Comparison of ENCODE assay signal across 8 cellular contexts in genomic region chr19:33064117-33064777, GRCh38. TPM values are rescaled to one million over a fixed set of nuclear protein-coding genes. Genes with fewer than 3 reads are reported as not detected.
A peak's percentile ranks its signal among the peaks of the same experiment; 100 is the strongest.
DNase-seq lines count a peak whose midpoint lies in the region; ATAC-seq and TF ChIP-seq lines count a peak whose summit lies in the region.

No MANE protein-coding gene starts in this region.

- H3K36me3 ChIP-seq in mucosa of rectum (ENCODE audit: control insufficient read depth in 2 of 2, insufficient read depth in 2 of 2, low read length in 2 of 2) (no peaks in the 10 kb centered on the region), upper lobe of right lung (no peaks in the 10 kb centered on the region)

- H3K9me3 Mint-ChIP-seq in dendritic cell treated with granulocyte-macrophage colony-stimulating factor and Interleukin-4, amounts not matched to agents 40 ng/mL and 50 ng/mL, for 4 days = no peaks in the 10 kb centered on the region

- peak overlapping the region; percentile 17 for H3K4me3 Mint-ChIP-seq in dendritic cell treated with granulocyte-macrophage colony-stimulating factor and Interleukin-4, amounts not matched to agents 40 ng/mL and 50 ng/mL, for 4 days

- H3K27ac Mint-ChIP-seq in dendritic cell treated with granulocyte-macrophage colony-stimulating factor and Interleukin-4, amounts not matched to agents 40 ng/mL and 50 ng/mL, for 4 days = no peak overlapping the region

- TF ChIP-seq CTCF in upper lobe of right lung (IDR thresholded peaks at IDR 0.05) = no peak

- peak; percentile 70 for DNase-seq in activated effector memory CD4-positive, alpha-beta T cell treated with anti-CD3 and anti-CD28 coated beads, Interleukin-2, amount 50 U/mL, for 16 hours
- no peak for DNase-seq in activated effector memory CD4-positive, alpha-beta T cell treated with Interleukin-2 at 50 U/mL for 16 hours
- DNase-seq in SW480 (ENCODE audit: low spot score) = peak; percentile 66
- peak; percentile 83 for DNase-seq in upper lobe of right lung

- H3K9ac ChIP-seq in mucosa of rectum (ENCODE audit: low read depth in 1 of 2, low read length in 2 of 2) = peak overlapping the region; percentile 79 to 91

- intact Hi-C loops in dendritic cell treated with granulocyte-macrophage colony-stimulating factor and Interleukin-4, amounts not matched to agents 40 ng/mL and 50 ng/mL, for 4 days (cut with micrococcal nuclease) = no loop called here
- intact Hi-C loops in upper lobe of right lung (cut with DNase I) = no loop called here

- no peaks in the 10 kb centered on the region for H3K4me1 Mint-ChIP-seq in dendritic cell treated with granulocyte-macrophage colony-stimulating factor and Interleukin-4, amounts not matched to agents 40 ng/mL and 50 ng/mL, for 4 days (ENCODE audit: low read depth)

- ATAC-seq in HG03108 (IDR thresholded peaks at IDR 0.05; ENCODE audit: unreplicated experiment) = peak; percentile 46
- peak; percentile 87 for ATAC-seq in upper lobe of right lung
- ATAC-seq in HG03045 (IDR thresholded peaks at IDR 0.05; ENCODE audit: unreplicated experiment) = no peak

- H3K4me1 ChIP-seq in mucosa of rectum (ENCODE audit: control insufficient read depth in 2 of 2, insufficient read depth in 2 of 2, low read length in 2 of 2) (peaks cover 4 to 15% of the 10 kb centered on the region in 2 donors), upper lobe of right lung (no peaks in the 10 kb centered on the region)

- H3K9me3 ChIP-seq in mucosa of rectum (ENCODE audit: control insufficient read depth in 2 of 2, low read length in 2 of 2) = no peaks in the 10 kb centered on the region
- no peaks in the 10 kb centered on the region for H3K9me3 ChIP-seq in upper lobe of right lung

- H3K4me3 ChIP-seq in mucosa of rectum (ENCODE audit: low read length in 2 of 2) = peak overlapping the region; percentile 73 to 76
- peak overlapping the region; percentile 57 for H3K4me3 ChIP-seq in upper lobe of right lung

- peaks cover 62% of the 10 kb centered on the region for H3K27me3 Mint-ChIP-seq in dendritic cell treated with granulocyte-macrophage colony-stimulating factor and Interleukin-4, amounts not matched to agents 40 ng/mL and 50 ng/mL, for 4 days

- peak overlapping the region; percentile 87 to 89 for H3K27ac ChIP-seq in mucosa of rectum (ENCODE audit: low read depth in 2 of 2, low read length in 2 of 2)
- no peak overlapping the region for H3K27ac ChIP-seq in upper lobe of right lung

- H3K36me3 Mint-ChIP-seq in dendritic cell treated with granulocyte-macrophage colony-stimulating factor and Interleukin-4, amounts not matched to agents 40 ng/mL and 50 ng/mL, for 4 days (ENCODE audit: low read depth) = no peaks in the 10 kb centered on the region

- no peaks in the 10 kb centered on the region for H3K27me3 ChIP-seq in mucosa of rectum (ENCODE audit: control insufficient read depth in 2 of 2, insufficient read depth in 2 of 2, low read length in 2 of 2)
- peaks cover 16% of the 10 kb centered on the region for H3K27me3 ChIP-seq in upper lobe of right lung

RNA-seq across cellular contexts. Expression of gene RHPN2, which starts 0.4 kb away (rescaled TPM):
- 9.7 TPM for total RNA-seq in upper lobe of right lung

RNA-seq across cellular contexts. Expression of gene GPATCH1, which starts 16.7 kb away (rescaled TPM):
- total RNA-seq in upper lobe of right lung = 7.0 TPM
